18 cellular contexts compared by ENCODE assay signal in genomic region chr5:35185518-35185917, GRCh38. TPM values are rescaled to one million over a fixed set of nuclear protein-coding genes. Genes with fewer than 3 reads are reported as not detected.
"Had no signal": no experiment of that assay in that cellular context is flagged by ENCODE, and none has a peak within 500 bp of the region (broad histone marks: within the 10 kb centered on the region; RNA-seq: fewer than 3 reads in every experiment).

No MANE protein-coding gene starts in this region.

- ATAC-seq: left ventricle myocardium superior; right cardiac atrium; SK-N-SH treated with all-trans-retinoic acid at 6 μM for 48 hours; stimulated activated naive B cell treated with anti-CD40 and anti-IgM and Interleukin-4, amounts not matched to agents 10 μg/mL and 1 μg/mL and 100 μg/mL, for 72 hours had no signal

- DNase-seq: activated CD4-positive, CD25-positive, alpha-beta regulatory T cell; activated naive CD4-positive, alpha-beta T cell treated with anti-CD3 and anti-CD28 coated beads, Interleukin-2, amount 50 U/mL, for 16 hours; activated T-cell treated with anti-CD3 and anti-CD28 coated beads, Interleukin-2, amount 50 U/mL, for 1 hour; adrenal gland; central memory CD4-positive, alpha-beta T cell; immature natural killer cell; left ventricle myocardium superior; mesendoderm; posterior cingulate gyrus; right cardiac atrium; spleen; stimulated activated CD4-positive, alpha-beta T cell treated with anti-CD3 and anti-CD28 coated beads, Interleukin-1b, Interleukin-23, amount 100 ng/mL, for 48 hours; stimulated activated naive B cell treated with anti-CD40 and anti-IgM and Interleukin-4, amounts not matched to agents 10 μg/mL and 1 μg/mL and 100 μg/mL, for 72 hours; substantia nigra; upper lobe of left lung had no signal

- H3K4me3 Mint-ChIP-seq: immature natural killer cell; stimulated activated naive B cell treated with anti-CD40 and anti-IgM and Interleukin-4, amounts not matched to agents 10 μg/mL and 1 μg/mL and 100 μg/mL, for 72 hours; T-helper 1 cell treated with Interleukin-12 subunit alpha and Interleukin-12 subunit beta and Interleukin-4 antibody, amounts not matched to agents 30 μg/mL and 1 μg/mL, for 36 hours had no signal

- H3K4me1 Mint-ChIP-seq: immature natural killer cell had no signal

- H3K9me3 ChIP-seq: adrenal gland, esophagus muscularis mucosa, spleen, upper lobe of left lung had no signal

- H3K27ac Mint-ChIP-seq: immature natural killer cell; stimulated activated naive B cell treated with anti-CD40 and anti-IgM and Interleukin-4, amounts not matched to agents 10 μg/mL and 1 μg/mL and 100 μg/mL, for 72 hours; T-helper 1 cell treated with Interleukin-12 subunit alpha and Interleukin-12 subunit beta and Interleukin-4 antibody, amounts not matched to agents 30 μg/mL and 1 μg/mL, for 36 hours had no signal

- H3K36me3 ChIP-seq: adrenal gland, esophagus muscularis mucosa, spleen, upper lobe of left lung had no signal

- H3K4me3 ChIP-seq: adrenal gland, esophagus muscularis mucosa, spleen, upper lobe of left lung had no signal

- H3K9me3 Mint-ChIP-seq: stimulated activated naive B cell treated with anti-CD40 and anti-IgM and Interleukin-4, amounts not matched to agents 10 μg/mL and 1 μg/mL and 100 μg/mL, for 72 hours; T-helper 1 cell treated with Interleukin-12 subunit alpha and Interleukin-12 subunit beta and Interleukin-4 antibody, amounts not matched to agents 30 μg/mL and 1 μg/mL, for 36 hours had no signal

- H3K36me3 Mint-ChIP-seq: immature natural killer cell; stimulated activated naive B cell treated with anti-CD40 and anti-IgM and Interleukin-4, amounts not matched to agents 10 μg/mL and 1 μg/mL and 100 μg/mL, for 72 hours had no signal

- H3K27me3 ChIP-seq: adrenal gland, upper lobe of left lung had no signal

- H3K27ac ChIP-seq: adrenal gland, esophagus muscularis mucosa, spleen, upper lobe of left lung had no signal

- H3K4me1 ChIP-seq: adrenal gland, esophagus muscularis mucosa, spleen had no signal

RNA-seq across cellular contexts. Expression of gene PRLR, which starts 44.8 kb away (rescaled TPM):
- polyA plus RNA-seq: immature natural killer cell had no signal
